8 cellular contexts compared by ENCODE assay signal in genomic region chr17:60599620-60600489, GRCh38. TPM values are rescaled to one million over a fixed set of nuclear protein-coding genes. Genes with fewer than 3 reads are reported as not detected.
A peak's percentile ranks its signal among the peaks of the same experiment; 100 is the strongest.
DNase-seq lines count a peak whose midpoint lies in the region; ATAC-seq and TF ChIP-seq lines count a peak whose summit lies in the region.

TSS of gene PPM1D (plus strand) at chr17:60600193. CDS start at chr17:60600415, 222 bp downstream.

- H3K27ac Mint-ChIP-seq in immature natural killer cell: peak within 1 kb of the TSS; percentile 95 to 97 (median 96)

- peaks cover 4 to 22% (median 5%) of the 10 kb centered on the region in 3 donors for H3K27me3 Mint-ChIP-seq in immature natural killer cell (ENCODE audit: low read depth in 3 of 3)

- H3K4me1 Mint-ChIP-seq in immature natural killer cell: peaks cover 50% of the 10 kb centered on the region in 2 donors

- no peaks in the 10 kb centered on the region for H3K9me3 Mint-ChIP-seq in immature natural killer cell

- no peaks in the 10 kb centered on the region for H3K36me3 Mint-ChIP-seq in immature natural killer cell

- no peak for TF ChIP-seq CTCF in AG10803 (conservative IDR thresholded peaks at IDR 0.05; ENCODE audit: low read length)

- H3K4me3 ChIP-seq in AG10803 (ENCODE audit: low read length): peak within 1 kb of the TSS; percentile 92

- peak within 1 kb of the TSS; percentile 100 for H3K27ac ChIP-seq in caudate nucleus (ENCODE audit: low read depth, low read length)

- peak; percentile 89 for ATAC-seq in GM19035 (IDR thresholded peaks at IDR 0.05; ENCODE audit: unreplicated experiment)
- peak; percentile 88 for ATAC-seq in HG03342 (IDR thresholded peaks at IDR 0.05; ENCODE audit: unreplicated experiment)

- H3K4me3 Mint-ChIP-seq in immature natural killer cell: peak within 1 kb of the TSS; percentile 95 to 98 (median 96)

- DNase-seq in AG10803 (ENCODE audit: low read depth): peak; percentile 98
- DNase-seq in NCI-H345 treated with DMSO at 0.1 percent for 48 hours (lab: John Stamatoyannopoulos, UW; ENCODE audit: unreplicated experiment): peak; percentile 97
- peak; percentile 93 to 96 (median 94) for DNase-seq in activated CD4-positive, CD25-positive, alpha-beta regulatory T cell (lab: John Stamatoyannopoulos, UW)
- peak; percentile 66 to 99 (median 98) for DNase-seq in caudate nucleus (lab: John Stamatoyannopoulos, UW)
- DNase-seq in immature natural killer cell: peak; percentile 98
- peak; percentile 97 for DNase-seq in smooth muscle cell of the brain vasculature (ENCODE audit: low read depth, low spot score)

RNA-seq across cellular contexts. Expression of gene PPM1D, which starts in this region (rescaled TPM):
- polyA plus RNA-seq in immature natural killer cell: 10 to 100 TPM in 1 of 3 donors, 1 to 10 TPM in 2; 8.3 to 17.3 (median 8.9) TPM

Comparison
In these comparisons a context has a peak if more than half of its experiments do, and no peak if none do; other contexts are left out.
1. Peak in every context shown above with its lines: DNase-seq, ATAC-seq, H3K4me3 ChIP-seq and H3K27ac ChIP-seq.